ENCODE assay signal across 8 cellular contexts in the genomic region with DNA sequence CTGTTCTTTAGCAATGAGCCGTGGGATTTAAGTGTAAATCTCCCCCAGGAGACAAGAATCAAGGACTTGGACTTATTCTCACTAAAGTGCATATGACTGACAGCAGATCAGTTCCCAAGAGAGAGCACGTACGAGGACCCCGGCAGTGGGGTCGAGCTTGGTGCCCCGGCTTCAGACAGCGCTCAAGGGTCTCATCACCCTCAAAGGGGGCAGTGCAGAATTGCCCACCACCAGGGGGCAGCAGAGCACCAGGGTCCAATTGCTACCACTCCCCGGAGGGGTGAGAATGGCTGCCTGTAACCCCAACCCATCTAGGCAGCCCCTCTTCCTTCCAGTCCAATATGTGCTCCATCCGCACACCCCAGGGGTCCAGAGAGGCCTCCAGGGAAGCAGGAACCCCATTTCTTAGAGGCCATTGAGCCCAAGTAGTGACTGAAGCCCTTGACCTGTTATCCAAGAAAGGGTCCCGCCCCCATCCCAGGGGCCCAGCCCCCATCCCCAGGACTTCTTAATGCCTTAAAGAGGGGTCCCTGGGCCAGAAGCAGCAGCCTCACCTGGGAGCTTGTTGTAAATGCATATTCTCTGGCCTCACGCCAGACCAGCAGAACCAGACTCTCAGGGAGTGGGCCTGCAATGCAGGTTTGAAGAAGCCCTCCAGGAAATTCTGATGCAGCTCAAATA.
DNase-seq lines count a peak whose midpoint lies in the region; ATAC-seq and TF ChIP-seq lines count a peak whose summit lies in the region.

No MANE protein-coding gene starts in this region.

- H3K4me2 ChIP-seq in OCI-LY3 (ENCODE audit: low read length), result no peak overlapping the region

- no peaks in the 10 kb centered on the region for H3K79me2 ChIP-seq in OCI-LY3 (ENCODE audit: low read length)

- H3K27ac Mint-ChIP-seq in activated T-cell treated with anti-CD3 and anti-CD28 coated beads, Interleukin-2, amount 50 U/mL, for 24 hours, result no peak overlapping the region

- peak; percentile 90 for TF ChIP-seq CTCF in OCI-LY3 (IDR thresholded peaks at IDR 0.05; ENCODE audit: low read depth, low read length)
- peak; percentile 79 to 95 (median 80) for TF ChIP-seq CTCF in prostate gland (IDR thresholded peaks at IDR 0.05)

- DNase-seq in NCI-H2196 (lab: John Stamatoyannopoulos, UW; ENCODE audit: unreplicated experiment), result peak; percentile 10
- DNase-seq in NCI-H2196 treated with DMSO at 0.1 percent for 48 hours (lab: John Stamatoyannopoulos, UW; ENCODE audit: unreplicated experiment), result no peak
- peak; percentile 80 for DNase-seq in activated T-cell treated with anti-CD3 and anti-CD28 coated beads, Interleukin-2, amount 50 U/mL, for 24 hours
- peak; percentile 15 for DNase-seq in foreskin melanocyte
- peak; percentile 41 for DNase-seq in prostate gland (ENCODE audit: low spot score)
- no peak for DNase-seq in retina

- peaks cover 3% of the 10 kb centered on the region for H3K4me1 Mint-ChIP-seq in activated T-cell treated with anti-CD3 and anti-CD28 coated beads, Interleukin-2, amount 50 U/mL, for 24 hours (ENCODE audit: low read depth)

- H3K9me3 Mint-ChIP-seq in activated T-cell treated with anti-CD3 and anti-CD28 coated beads, Interleukin-2, amount 50 U/mL, for 24 hours, result no peaks in the 10 kb centered on the region

- no peak overlapping the region for H3K9ac ChIP-seq in OCI-LY3 (ENCODE audit: low read length)

- no peak overlapping the region for H3K4me3 Mint-ChIP-seq in activated T-cell treated with anti-CD3 and anti-CD28 coated beads, Interleukin-2, amount 50 U/mL, for 24 hours

- H3K4me3 ChIP-seq in OCI-LY3 (ENCODE audit: low read length) (no peak overlapping the region), prostate gland (no peak overlapping the region)

- no peaks in the 10 kb centered on the region for H3K4me1 ChIP-seq in OCI-LY3 (ENCODE audit: low read length)
- H3K4me1 ChIP-seq in prostate gland (replicated peaks), result peaks cover 2% of the 10 kb centered on the region

- intact Hi-C loops in prostate gland (cut with DNase I), result no loop called here

- H2AFZ ChIP-seq in OCI-LY3 (ENCODE audit: low read depth, low read length), result no peak overlapping the region

- no peak overlapping the region for H3K27ac ChIP-seq in OCI-LY3 (ENCODE audit: low read length)
- peak overlapping the region in 1 of 2 donors; percentile 43 for H3K27ac ChIP-seq in prostate gland

- H4K20me1 ChIP-seq in OCI-LY3 (ENCODE audit: insufficient read depth, low read length), result no peaks in the 10 kb centered on the region

- 86% methylated on average over 11 of the region's 11 CpGs for WGBS in prostate gland

- H3K36me3 ChIP-seq in OCI-LY3 (replicated peaks; ENCODE audit: low read depth, low read length) (no peaks in the 10 kb centered on the region), prostate gland (no peaks in the 10 kb centered on the region)

- ATAC-seq in HG02623 (IDR thresholded peaks at IDR 0.05; ENCODE audit: unreplicated experiment), result no peak

- no peak for TF ChIP-seq POLR2A in prostate gland (IDR thresholded peaks at IDR 0.05)

- no peaks in the 10 kb centered on the region for H3K27me3 Mint-ChIP-seq in activated T-cell treated with anti-CD3 and anti-CD28 coated beads, Interleukin-2, amount 50 U/mL, for 24 hours

- H3K9me3 ChIP-seq in OCI-LY3 (ENCODE audit: insufficient read depth, low read length), result no peaks in the 10 kb centered on the region
- no peaks in the 10 kb centered on the region for H3K9me3 ChIP-seq in prostate gland

- no peaks in the 10 kb centered on the region for H3K36me3 Mint-ChIP-seq in activated T-cell treated with anti-CD3 and anti-CD28 coated beads, Interleukin-2, amount 50 U/mL, for 24 hours (ENCODE audit: low read depth)

- H3K27me3 ChIP-seq in OCI-LY3 (ENCODE audit: low read depth, low read length), result no peaks in the 10 kb centered on the region
- H3K27me3 ChIP-seq in prostate gland (replicated peaks; ENCODE audit: insufficient read depth), result no peaks in the 10 kb centered on the region

Comparison
In these comparisons a context has a peak if more than half of its experiments do, and no peak if none do; other contexts are left out.
1. DNase-seq: peak in NCI-H2196 (single experiment), activated T-cell treated with anti-CD3 and anti-CD28 coated beads, Interleukin-2, amount 50 U/mL, for 24 hours (single experiment), foreskin melanocyte (single experiment) and prostate gland (single experiment); none in NCI-H2196 treated with DMSO at 0.1 percent for 48 hours (single experiment) and retina (single experiment).